1 cellular context compared by ENCODE assay signal in the genomic region with DNA sequence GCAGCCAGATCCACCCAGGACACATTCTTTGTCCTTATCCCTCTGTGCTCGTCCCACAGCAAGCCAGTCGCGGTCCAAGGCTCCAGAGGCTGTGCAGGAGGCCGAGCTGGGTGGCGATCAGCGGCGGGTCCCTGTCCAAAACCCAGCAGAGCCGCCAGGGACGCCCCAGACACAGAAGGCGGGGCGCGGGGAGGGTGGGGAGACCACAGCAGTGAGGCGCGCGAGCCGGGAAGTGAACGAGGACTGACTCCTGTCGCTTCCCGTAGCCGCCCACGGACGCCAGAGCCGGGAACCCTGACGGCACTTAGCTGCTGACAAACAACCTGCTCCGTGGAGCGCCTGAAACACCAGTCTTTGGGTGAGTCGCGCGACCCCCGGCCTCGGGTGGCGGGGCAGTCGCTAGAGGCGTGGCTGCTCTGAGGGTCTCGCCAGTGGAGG.
TF ChIP-seq lines count a peak whose summit lies in the region.

A gene (plus strand): TSS at position 279 of the 438 bp plus-strand sequence. CDS start 2,089 bp downstream, outside the sequence.

TF ChIP-seq in K562, 482 proteins besides CTCF, POLR2A, EP300 and RAD21 (continued from another document and continues in another):
- peak; percentile 88; the same call in 1 of the 2 replicates for TF ChIP-seq RBM14 (IDR thresholded peaks at IDR 0.05; ENCODE audit: borderline replicate concordance, insufficient read depth, low read depth, low read length)
- TF ChIP-seq ZNF165 (CRISPR knock-in tag; IDR thresholded peaks at IDR 0.05; ENCODE audit: borderline replicate concordance) = no peak
- TF ChIP-seq ZNF707 (CRISPR knock-in tag; conservative IDR thresholded peaks at IDR 0.05) = no peak
- no peak for TF ChIP-seq NFIX (CRISPR knock-in tag; IDR thresholded peaks at IDR 0.05; ENCODE audit: low read depth)
- TF ChIP-seq SETDB1 (IDR thresholded peaks at IDR 0.05; ENCODE audit: low read length) = no peak
- TF ChIP-seq HCFC1 (IDR thresholded peaks at IDR 0.05; ENCODE audit: low read depth, low read length) = peak; percentile 58
- no peak for TF ChIP-seq MAFG (tag; conservative IDR thresholded peaks at IDR 0.05)
- no peak for TF ChIP-seq RBM39 (optimal IDR thresholded peaks at IDR 0.05; ENCODE audit: low read depth, low read length)
- TF ChIP-seq COPS2 (conservative IDR thresholded peaks at IDR 0.05) = no peak
- TF ChIP-seq, protein P1, sequence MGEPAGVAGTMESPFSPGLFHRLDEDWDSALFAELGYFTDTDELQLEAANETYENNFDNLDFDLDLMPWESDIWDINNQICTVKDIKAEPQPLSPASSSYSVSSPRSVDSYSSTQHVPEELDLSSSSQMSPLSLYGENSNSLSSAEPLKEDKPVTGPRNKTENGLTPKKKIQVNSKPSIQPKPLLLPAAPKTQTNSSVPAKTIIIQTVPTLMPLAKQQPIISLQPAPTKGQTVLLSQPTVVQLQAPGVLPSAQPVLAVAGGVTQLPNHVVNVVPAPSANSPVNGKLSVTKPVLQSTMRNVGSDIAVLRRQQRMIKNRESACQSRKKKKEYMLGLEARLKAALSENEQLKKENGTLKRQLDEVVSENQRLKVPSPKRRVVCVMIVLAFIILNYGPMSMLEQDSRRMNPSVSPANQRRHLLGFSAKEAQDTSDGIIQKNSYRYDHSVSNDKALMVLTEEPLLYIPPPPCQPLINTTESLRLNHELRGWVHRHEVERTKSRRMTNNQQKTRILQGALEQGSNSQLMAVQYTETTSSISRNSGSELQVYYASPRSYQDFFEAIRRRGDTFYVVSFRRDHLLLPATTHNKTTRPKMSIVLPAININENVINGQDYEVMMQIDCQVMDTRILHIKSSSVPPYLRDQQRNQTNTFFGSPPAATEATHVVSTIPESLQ (CRISPR knock-in tag; IDR thresholded peaks at IDR 0.05) = no peak
- no peak for TF ChIP-seq ZNF764 (CRISPR knock-in tag; IDR thresholded peaks at IDR 0.05; ENCODE audit: low read depth)
- no peak for TF ChIP-seq HOXB6 (CRISPR knock-in tag; IDR thresholded peaks at IDR 0.05; ENCODE audit: borderline replicate concordance)
- TF ChIP-seq MCM5 (IDR thresholded peaks at IDR 0.05; ENCODE audit: low read depth) = no peak
- no peak for TF ChIP-seq ADNP (tag; IDR thresholded peaks at IDR 0.05)
- no peak for TF ChIP-seq DACH1 (IDR thresholded peaks at IDR 0.05; ENCODE audit: partially characterized antibody)
- TF ChIP-seq, protein P2, sequence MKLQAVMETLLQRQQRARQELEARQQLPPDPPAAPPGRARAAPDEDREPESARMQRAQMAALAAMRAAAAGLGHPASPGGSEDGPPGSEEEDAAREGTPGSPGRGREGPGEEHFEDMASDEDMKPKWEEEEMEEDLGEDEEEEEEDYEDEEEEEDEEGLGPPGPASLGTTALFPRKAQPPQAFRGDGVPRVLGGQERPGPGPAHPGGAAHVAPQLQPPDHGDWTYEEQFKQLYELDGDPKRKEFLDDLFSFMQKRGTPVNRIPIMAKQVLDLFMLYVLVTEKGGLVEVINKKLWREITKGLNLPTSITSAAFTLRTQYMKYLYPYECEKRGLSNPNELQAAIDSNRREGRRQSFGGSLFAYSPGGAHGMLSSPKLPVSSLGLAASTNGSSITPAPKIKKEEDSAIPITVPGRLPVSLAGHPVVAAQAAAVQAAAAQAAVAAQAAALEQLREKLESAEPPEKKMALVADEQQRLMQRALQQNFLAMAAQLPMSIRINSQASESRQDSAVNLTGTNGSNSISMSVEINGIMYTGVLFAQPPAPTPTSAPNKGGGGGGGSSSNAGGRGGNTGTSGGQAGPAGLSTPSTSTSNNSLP (IDR thresholded peaks at IDR 0.05; ENCODE audit: borderline replicate concordance, low read depth, low read length) = no peak
- TF ChIP-seq CAMTA2 (CRISPR knock-in tag; conservative IDR thresholded peaks at IDR 0.05) = no peak
- TF ChIP-seq, protein P3, sequence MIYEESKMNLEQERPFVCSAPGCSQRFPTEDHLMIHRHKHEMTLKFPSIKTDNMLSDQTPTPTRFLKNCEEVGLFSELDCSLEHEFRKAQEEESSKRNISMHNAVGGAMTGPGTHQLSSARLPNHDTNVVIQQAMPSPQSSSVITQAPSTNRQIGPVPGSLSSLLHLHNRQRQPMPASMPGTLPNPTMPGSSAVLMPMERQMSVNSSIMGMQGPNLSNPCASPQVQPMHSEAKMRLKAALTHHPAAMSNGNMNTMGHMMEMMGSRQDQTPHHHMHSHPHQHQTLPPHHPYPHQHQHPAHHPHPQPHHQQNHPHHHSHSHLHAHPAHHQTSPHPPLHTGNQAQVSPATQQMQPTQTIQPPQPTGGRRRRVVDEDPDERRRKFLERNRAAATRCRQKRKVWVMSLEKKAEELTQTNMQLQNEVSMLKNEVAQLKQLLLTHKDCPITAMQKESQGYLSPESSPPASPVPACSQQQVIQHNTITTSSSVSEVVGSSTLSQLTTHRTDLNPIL (CRISPR knock-in tag; IDR thresholded peaks at IDR 0.05) = no peak
- TF ChIP-seq, protein P4, sequence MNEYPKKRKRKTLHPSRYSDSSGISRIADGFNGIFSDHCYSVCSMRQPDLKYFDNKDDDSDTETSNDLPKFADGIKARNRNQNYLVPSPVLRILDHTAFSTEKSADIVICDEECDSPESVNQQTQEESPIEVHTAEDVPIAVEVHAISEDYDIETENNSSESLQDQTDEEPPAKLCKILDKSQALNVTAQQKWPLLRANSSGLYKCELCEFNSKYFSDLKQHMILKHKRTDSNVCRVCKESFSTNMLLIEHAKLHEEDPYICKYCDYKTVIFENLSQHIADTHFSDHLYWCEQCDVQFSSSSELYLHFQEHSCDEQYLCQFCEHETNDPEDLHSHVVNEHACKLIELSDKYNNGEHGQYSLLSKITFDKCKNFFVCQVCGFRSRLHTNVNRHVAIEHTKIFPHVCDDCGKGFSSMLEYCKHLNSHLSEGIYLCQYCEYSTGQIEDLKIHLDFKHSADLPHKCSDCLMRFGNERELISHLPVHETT (CRISPR knock-in tag; conservative IDR thresholded peaks at IDR 0.05 in 1 of 2, IDR thresholded peaks at IDR 0.05 in 1 of 2) = no peak
- no peak for TF ChIP-seq ZNF77 (CRISPR knock-in tag; IDR thresholded peaks at IDR 0.05)
- TF ChIP-seq SOX6 (IDR thresholded peaks at IDR 0.05) = no peak
- TF ChIP-seq, protein P5, sequence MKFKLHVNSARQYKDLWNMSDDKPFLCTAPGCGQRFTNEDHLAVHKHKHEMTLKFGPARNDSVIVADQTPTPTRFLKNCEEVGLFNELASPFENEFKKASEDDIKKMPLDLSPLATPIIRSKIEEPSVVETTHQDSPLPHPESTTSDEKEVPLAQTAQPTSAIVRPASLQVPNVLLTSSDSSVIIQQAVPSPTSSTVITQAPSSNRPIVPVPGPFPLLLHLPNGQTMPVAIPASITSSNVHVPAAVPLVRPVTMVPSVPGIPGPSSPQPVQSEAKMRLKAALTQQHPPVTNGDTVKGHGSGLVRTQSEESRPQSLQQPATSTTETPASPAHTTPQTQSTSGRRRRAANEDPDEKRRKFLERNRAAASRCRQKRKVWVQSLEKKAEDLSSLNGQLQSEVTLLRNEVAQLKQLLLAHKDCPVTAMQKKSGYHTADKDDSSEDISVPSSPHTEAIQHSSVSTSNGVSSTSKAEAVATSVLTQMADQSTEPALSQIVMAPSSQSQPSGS (CRISPR knock-in tag; IDR thresholded peaks at IDR 0.05) = no peak
- no peak for TF ChIP-seq PPARD (CRISPR knock-in tag; IDR thresholded peaks at IDR 0.05)
- TF ChIP-seq ZNF766 (CRISPR knock-in tag; conservative IDR thresholded peaks at IDR 0.05) = no peak
- TF ChIP-seq XRCC4 (IDR thresholded peaks at IDR 0.05; ENCODE audit: extremely low read depth, insufficient read depth, insufficient read length) = no peak
- TF ChIP-seq CHD1 (IDR thresholded peaks at IDR 0.05; ENCODE audit: low read length) = no peak
- 0 out of 2 replicates have a peak, but pooled peaks have one; percentile 11 for TF ChIP-seq HIVEP1 (CRISPR knock-in tag; IDR thresholded peaks at IDR 0.05)
- 0 out of 2 replicates have a peak, but pooled peaks have one; percentile 11 for TF ChIP-seq OTX1 (CRISPR knock-in tag; IDR thresholded peaks at IDR 0.05)
- no peak for TF ChIP-seq CCNT2 (IDR thresholded peaks at IDR 0.05; ENCODE audit: borderline replicate concordance, extremely low read depth, insufficient read length, low read depth, low read length)
- TF ChIP-seq, protein P6, sequence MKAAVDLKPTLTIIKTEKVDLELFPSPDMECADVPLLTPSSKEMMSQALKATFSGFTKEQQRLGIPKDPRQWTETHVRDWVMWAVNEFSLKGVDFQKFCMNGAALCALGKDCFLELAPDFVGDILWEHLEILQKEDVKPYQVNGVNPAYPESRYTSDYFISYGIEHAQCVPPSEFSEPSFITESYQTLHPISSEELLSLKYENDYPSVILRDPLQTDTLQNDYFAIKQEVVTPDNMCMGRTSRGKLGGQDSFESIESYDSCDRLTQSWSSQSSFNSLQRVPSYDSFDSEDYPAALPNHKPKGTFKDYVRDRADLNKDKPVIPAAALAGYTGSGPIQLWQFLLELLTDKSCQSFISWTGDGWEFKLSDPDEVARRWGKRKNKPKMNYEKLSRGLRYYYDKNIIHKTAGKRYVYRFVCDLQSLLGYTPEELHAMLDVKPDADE (conservative IDR thresholded peaks at IDR 0.05; ENCODE audit: control insufficient read depth, low read depth, low read length) = peak; percentile 2; the same call in 1 of the 2 replicates
- no peak for TF ChIP-seq ZNF354B (CRISPR knock-in tag; IDR thresholded peaks at IDR 0.05)
- TF ChIP-seq CHD2 (IDR thresholded peaks at IDR 0.05; ENCODE audit: low read depth, low read length) = no peak
- peak; percentile 16; the same call in 1 of the 2 replicates for TF ChIP-seq ESRRA (IDR thresholded peaks at IDR 0.05; ENCODE audit: borderline replicate concordance, low read depth)
- TF ChIP-seq, protein P7, sequence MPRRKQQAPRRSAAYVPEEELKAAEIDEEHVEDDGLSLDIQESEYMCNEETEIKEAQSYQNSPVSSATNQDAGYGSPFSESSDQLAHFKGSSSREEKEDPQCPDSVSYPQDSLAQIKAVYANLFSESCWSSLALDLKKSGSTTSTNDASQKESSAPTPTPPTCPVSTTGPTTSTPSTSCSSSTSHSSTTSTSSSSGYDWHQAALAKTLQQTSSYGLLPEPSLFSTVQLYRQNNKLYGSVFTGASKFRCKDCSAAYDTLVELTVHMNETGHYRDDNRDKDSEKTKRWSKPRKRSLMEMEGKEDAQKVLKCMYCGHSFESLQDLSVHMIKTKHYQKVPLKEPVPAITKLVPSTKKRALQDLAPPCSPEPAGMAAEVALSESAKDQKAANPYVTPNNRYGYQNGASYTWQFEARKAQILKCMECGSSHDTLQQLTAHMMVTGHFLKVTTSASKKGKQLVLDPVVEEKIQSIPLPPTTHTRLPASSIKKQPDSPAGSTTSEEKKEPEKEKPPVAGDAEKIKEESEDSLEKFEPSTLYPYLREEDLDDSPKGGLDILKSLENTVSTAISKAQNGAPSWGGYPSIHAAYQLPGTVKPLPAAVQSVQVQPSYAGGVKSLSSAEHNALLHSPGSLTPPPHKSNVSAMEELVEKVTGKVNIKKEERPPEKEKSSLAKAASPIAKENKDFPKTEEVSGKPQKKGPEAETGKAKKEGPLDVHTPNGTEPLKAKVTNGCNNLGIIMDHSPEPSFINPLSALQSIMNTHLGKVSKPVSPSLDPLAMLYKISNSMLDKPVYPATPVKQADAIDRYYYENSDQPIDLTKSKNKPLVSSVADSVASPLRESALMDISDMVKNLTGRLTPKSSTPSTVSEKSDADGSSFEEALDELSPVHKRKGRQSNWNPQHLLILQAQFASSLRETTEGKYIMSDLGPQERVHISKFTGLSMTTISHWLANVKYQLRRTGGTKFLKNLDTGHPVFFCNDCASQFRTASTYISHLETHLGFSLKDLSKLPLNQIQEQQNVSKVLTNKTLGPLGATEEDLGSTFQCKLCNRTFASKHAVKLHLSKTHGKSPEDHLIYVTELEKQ (CRISPR knock-in tag; IDR thresholded peaks at IDR 0.05) = no peak
- no peak for TF ChIP-seq ZNF347 (CRISPR knock-in tag; IDR thresholded peaks at IDR 0.05; ENCODE audit: low read depth)
- no peak for TF ChIP-seq NCOA4 (IDR thresholded peaks at IDR 0.05; ENCODE audit: partially characterized antibody)
- TF ChIP-seq, protein P8, sequence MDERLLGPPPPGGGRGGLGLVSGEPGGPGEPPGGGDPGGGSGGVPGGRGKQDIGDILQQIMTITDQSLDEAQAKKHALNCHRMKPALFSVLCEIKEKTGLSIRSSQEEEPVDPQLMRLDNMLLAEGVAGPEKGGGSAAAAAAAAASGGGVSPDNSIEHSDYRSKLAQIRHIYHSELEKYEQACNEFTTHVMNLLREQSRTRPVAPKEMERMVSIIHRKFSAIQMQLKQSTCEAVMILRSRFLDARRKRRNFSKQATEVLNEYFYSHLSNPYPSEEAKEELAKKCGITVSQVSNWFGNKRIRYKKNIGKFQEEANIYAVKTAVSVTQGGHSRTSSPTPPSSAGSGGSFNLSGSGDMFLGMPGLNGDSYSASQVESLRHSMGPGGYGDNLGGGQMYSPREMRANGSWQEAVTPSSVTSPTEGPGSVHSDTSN (CRISPR knock-in tag; IDR thresholded peaks at IDR 0.05; ENCODE audit: low read depth) = no peak
- TF ChIP-seq, protein P8 (tag; conservative IDR thresholded peaks at IDR 0.05; ENCODE audit: low read depth) = no peak
- TF ChIP-seq, protein P9, sequence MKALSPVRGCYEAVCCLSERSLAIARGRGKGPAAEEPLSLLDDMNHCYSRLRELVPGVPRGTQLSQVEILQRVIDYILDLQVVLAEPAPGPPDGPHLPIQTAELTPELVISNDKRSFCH (CRISPR knock-in tag; IDR thresholded peaks at IDR 0.05) = no peak
- TF ChIP-seq, protein P9 (tag; IDR thresholded peaks at IDR 0.05) = no peak
- peak; percentile 72 for TF ChIP-seq KLF16 (IDR thresholded peaks at IDR 0.05)
- TF ChIP-seq BCOR (IDR thresholded peaks at IDR 0.05) = no peak
- TF ChIP-seq GTF2E2 (tag; IDR thresholded peaks at IDR 0.05) = no peak
- TF ChIP-seq ARID2 (IDR thresholded peaks at IDR 0.05) = no peak
- TF ChIP-seq, protein P10, sequence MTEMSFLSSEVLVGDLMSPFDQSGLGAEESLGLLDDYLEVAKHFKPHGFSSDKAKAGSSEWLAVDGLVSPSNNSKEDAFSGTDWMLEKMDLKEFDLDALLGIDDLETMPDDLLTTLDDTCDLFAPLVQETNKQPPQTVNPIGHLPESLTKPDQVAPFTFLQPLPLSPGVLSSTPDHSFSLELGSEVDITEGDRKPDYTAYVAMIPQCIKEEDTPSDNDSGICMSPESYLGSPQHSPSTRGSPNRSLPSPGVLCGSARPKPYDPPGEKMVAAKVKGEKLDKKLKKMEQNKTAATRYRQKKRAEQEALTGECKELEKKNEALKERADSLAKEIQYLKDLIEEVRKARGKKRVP (CRISPR knock-in tag; IDR thresholded peaks at IDR 0.05) = no peak; the same call in none of the 2 replicates
- TF ChIP-seq TEAD1 (CRISPR knock-in tag; IDR thresholded peaks at IDR 0.05) = peak; percentile 59 to 85; a peak in 2 of 4 replicates
- TF ChIP-seq ZNF780A (CRISPR knock-in tag; IDR thresholded peaks at IDR 0.05) = no peak
- TF ChIP-seq SRSF1 (IDR thresholded peaks at IDR 0.05; ENCODE audit: low read depth, low read length) = 0 out of 2 replicates have a peak, but pooled peaks have one; percentile 48
